In genomic region chr5:96772542-96772941, GRCh38 we compare ENCODE assay signal across 16 cellular contexts.
"Had no signal": no experiment of that assay in that cellular context is flagged by ENCODE, and none has a peak within 500 bp of the region (broad histone marks: within the 10 kb centered on the region; RNA-seq: fewer than 3 reads in every experiment).

No MANE protein-coding gene starts in this region.

- ATAC-seq: activated CD8-positive, alpha-beta memory T cell treated with anti-CD3 and anti-CD28 coated beads, Interleukin-2, amount 10 ng/mL, durations not matched to agents 7 days and 5 days; left ventricle myocardium superior; pancreas had no signal

- H3K27me3 ChIP-seq: esophagus squamous epithelium, pancreas, sigmoid colon, spleen had no signal

- H3K9me3 Mint-ChIP-seq: memory B cell had no signal

- H3K27ac ChIP-seq: coronary artery, esophagus squamous epithelium, pancreas had no signal

- DNase-seq: activated CD4-positive, alpha-beta T cell treated with anti-CD3 and anti-CD28 coated beads for 1 hour; activated CD4-positive, alpha-beta T cell treated with anti-CD3 and anti-CD28 coated beads, Interleukin-2, amount 50 U/mL, for 4 hours; activated CD8-positive, alpha-beta memory T cell treated with anti-CD3 and anti-CD28 coated beads, Interleukin-2, amount 10 ng/mL, durations not matched to agents 7 days and 5 days; activated gamma-delta T cell treated with Interleukin-2 at 50 U/mL for 16 hours; activated T-cell treated with anti-CD3 and anti-CD28 coated beads, Interleukin-2, amount 50 U/mL, for 48 hours; effector CD4-positive, alpha-beta T cell; esophagus squamous epithelium; kidney glomerular epithelial cell; left ventricle myocardium superior; pancreas; sigmoid colon; spleen; stimulated activated CD4-positive, alpha-beta T cell treated with anti-CD3 and anti-CD28 coated beads, Interleukin-1b, Interleukin-23, amount 100 ng/mL, for 48 hours; T-helper 9 cell had no signal

- H3K4me1 Mint-ChIP-seq: memory B cell had no signal

- H3K4me3 ChIP-seq: coronary artery, esophagus squamous epithelium, pancreas, sigmoid colon, spleen had no signal

- H3K4me3 Mint-ChIP-seq: memory B cell had no signal

- H3K27me3 Mint-ChIP-seq: activated CD8-positive, alpha-beta memory T cell treated with anti-CD3 and anti-CD28 coated beads, Interleukin-2, amount 10 ng/mL, durations not matched to agents 7 days and 5 days; memory B cell had no signal
